In genomic region chr5:98741926-98742325, GRCh38 we compare ENCODE assay signal across 20 cellular contexts. TPM values are rescaled to one million over a fixed set of nuclear protein-coding genes. Genes with fewer than 3 reads are reported as not detected.
DNase-seq lines count a peak whose midpoint lies in the region; FAIRE-seq and TF ChIP-seq lines count a peak whose summit lies in the region.
"Had no signal": no experiment of that assay in that cellular context is flagged by ENCODE, and none has a peak within 500 bp of the region (broad histone marks: within the 10 kb centered on the region; RNA-seq: fewer than 3 reads in every experiment).

No MANE protein-coding gene starts in this region.

- H3K18ac ChIP-seq in H1 (ENCODE audit: extremely low read depth, low read length) (0 out of 2 replicates have a peak overlapping the region, but pooled peaks have one; percentile 48), mesendoderm (ENCODE audit: low read length) (no peak overlapping the region)

- TF ChIP-seq POLR2A in H1 (IDR thresholded peaks at IDR 0.05; ENCODE audit: control extremely low read depth in 1 of 2, low read depth in 2 of 2, low read length in 2 of 2): no peak

- H3K56ac ChIP-seq in H1 (replicated peaks; ENCODE audit: insufficient read length, low read depth, low read length): no peak overlapping the region
- H3K56ac ChIP-seq in mesendoderm (ENCODE audit: low read length): peak overlapping the region; percentile 53

- H3K14ac ChIP-seq in H1 (ENCODE audit: insufficient read length): no peak overlapping the region

- H3K4me3 ChIP-seq in BLaER1 (no peak overlapping the region), H1 (ENCODE audit: extremely low read depth in 1 of 4, insufficient read depth in 2 of 4, low read depth in 3 of 4, low read length in 4 of 4) (no peak overlapping the region), mesendoderm (ENCODE audit: low read length) (no peak overlapping the region)
- H3K4me3 ChIP-seq: A549 had no signal

- CTCF ChIA-PET in H1 (lab: Charles Lee; ENCODE audit: partially characterized antibody): interaction anchor here (0.8 to 3.2 kb wide), 6 partner anchors 9 to 54 kb away, joined by 3 to 13 read pairs (median 4); no protein-coding TSS in a partner anchor

- H3K4me2 ChIP-seq in BLaER1: peak overlapping the region; percentile 70
- no peak overlapping the region for H3K4me2 ChIP-seq in H1 (ENCODE audit: insufficient read depth in 1 of 2, low read depth in 2 of 2, low read length in 2 of 2)
- H3K4me2 ChIP-seq in mesendoderm (ENCODE audit: low read length): no peak overlapping the region
- H3K4me2 ChIP-seq: A549 had no signal

- DNase-seq in H1 (ENCODE audit: low read depth in 1 of 2, low spot score in 2 of 2) (no peak), mesendoderm (no peak), posterior vena cava (ENCODE audit: low spot score) (peak; percentile 20), activated gamma-delta T cell (lab: John Stamatoyannopoulos, UW) (no peak), NOMO-1 (lab: John Stamatoyannopoulos, UW; ENCODE audit: unreplicated experiment in 2 of 2) (no peak), NCI-H2081 (lab: John Stamatoyannopoulos, UW) (no peak)
- DNase-seq: AML-193; C1 segment of cervical spinal cord; CD4-positive, CD25-positive, alpha-beta regulatory T cell; CD8-positive, alpha-beta memory T cell; COR-L47; DMS 273 treated with DMSO at 0.1 percent for 48 hours; DMS53; DND-41; GOT3 had no signal

- H2BK120ac ChIP-seq in H1 (replicated peaks; ENCODE audit: low read depth, low read length) (no peak overlapping the region), mesendoderm (ENCODE audit: low read depth, low read length) (no peak overlapping the region)

- H4K5ac ChIP-seq in H1 (ENCODE audit: insufficient read length, low read depth, low read length) (no peak overlapping the region), mesendoderm (ENCODE audit: low read length) (no peak overlapping the region)

- H4K8ac ChIP-seq in H1 (ENCODE audit: extremely low read depth, insufficient read depth, low read length) (no peak overlapping the region), mesendoderm (ENCODE audit: low read depth, low read length) (no peak overlapping the region)

- H3K79me2 ChIP-seq in H1 (ENCODE audit: control insufficient read depth in 1 of 2, insufficient read depth in 2 of 2, low read length in 2 of 2) (no peaks in the 10 kb centered on the region), mesendoderm (ENCODE audit: control insufficient read depth, insufficient read depth, low read length) (peaks cover 7% of the 10 kb centered on the region)

- H3K36me3 ChIP-seq in BLaER1 (no peaks in the 10 kb centered on the region), H1 (ENCODE audit: control insufficient read depth in 2 of 4, insufficient read depth in 4 of 4, low read length in 3 of 4) (0 out of 8 replicates have a peak, but pooled peaks cover 0 to 3% (median 0%) of the 10 kb centered on the region in 4 experiments), mesendoderm (ENCODE audit: control insufficient read depth, insufficient read depth, low read length) (no peaks in the 10 kb centered on the region)

- H3K9ac ChIP-seq in BLaER1: no peak overlapping the region
- H3K9ac ChIP-seq in H1 (replicated peaks in 1 of 4; ENCODE audit: extremely low read depth in 1 of 4, low read depth in 3 of 4, low read length in 3 of 4): no peak overlapping the region
- H3K9ac ChIP-seq in mesendoderm (ENCODE audit: low read length): peak overlapping the region; percentile 2

- 0 out of 2 replicates have a peak overlapping the region, but pooled peaks have one; percentile 44 for H2BK5ac ChIP-seq in H1 (ENCODE audit: low read depth, low read length)
- no peak overlapping the region for H2BK5ac ChIP-seq in mesendoderm (ENCODE audit: low read length)

- no peak overlapping the region for H4K91ac ChIP-seq in H1 (replicated peaks; ENCODE audit: insufficient read length, low read length)

- H3K4me1 ChIP-seq in BLaER1 (peaks cover 18% of the 10 kb centered on the region), H1 (replicated peaks in 1 of 4; ENCODE audit: control insufficient read depth in 3 of 4, insufficient read depth in 4 of 4, low read length in 3 of 4) (peaks cover 0 to 3% (median 0%) of the 10 kb centered on the region in 4 experiments; a peak in 2 of 7 replicates), mesendoderm (ENCODE audit: control insufficient read depth, low read depth, low read length) (peaks cover 8% of the 10 kb centered on the region)
- H3K4me1 ChIP-seq: A549 had no signal

- no peak overlapping the region for H2AK5ac ChIP-seq in H1 (ENCODE audit: low read depth, low read length)
- H2AK5ac ChIP-seq in mesendoderm (ENCODE audit: low read length): peak overlapping the region; percentile 87

- H3K23me2 ChIP-seq in H1 (ENCODE audit: low read depth, low read length): no peaks in the 10 kb centered on the region

- TF ChIP-seq CTCF in H1 (IDR thresholded peaks at IDR 0.05; ENCODE audit: control extremely low read depth in 1 of 3, insufficient read depth in 1 of 3, low read depth in 1 of 3, low read length in 3 of 3): no peak

- intact Hi-C loops in posterior vena cava (cut with DNase I): no loop called here

- whole genome bisulfite sequencing in H1 (ENCODE audit: extremely low coverage in 1 of 2, insufficient coverage in 1 of 2, insufficient read length in 1 of 2, insufficient replicate concordance in 2 of 2, low coverage in 1 of 2, low lambda C conversion rate in 2 of 2, missing lambda C conversion rate in 1 of 2), 2 experiments: 92% methylated on average over 1 of the region's 1 CpG; no CpG with 5 or more reads in 1 of the 2 experiments
- WGBS in mesendoderm (ENCODE audit: extremely low coverage, insufficient coverage, low lambda C conversion rate): no CpG with 5 or more reads among the region's 1 CpG

- H4K20me1 ChIP-seq in BLaER1 (no peaks in the 10 kb centered on the region), H1 (replicated peaks in 1 of 2; ENCODE audit: control insufficient read depth in 1 of 2, insufficient read depth in 2 of 2, low read length in 2 of 2) (no peaks in the 10 kb centered on the region)

- H3K79me1 ChIP-seq in H1 (ENCODE audit: low read depth, low read length) (no peaks in the 10 kb centered on the region; the same call in 1 of the 2 replicates), mesendoderm (ENCODE audit: low read length) (peaks cover 3% of the 10 kb centered on the region)

- no peak for FAIRE-seq in H1 (lab: Jason Lieb, UNC)
- FAIRE-seq: A549, G401.6, GM12891 had no signal

- POLR2A ChIA-PET in H1 (lab: Charles Lee; ENCODE audit: partially characterized antibody): interaction anchor here (0.7 to 1.9 kb wide), 3 partner anchors 11 to 30 kb away, joined by 3 to 9 read pairs (median 4); no protein-coding TSS in a partner anchor

- H3K23ac ChIP-seq in H1 (ENCODE audit: insufficient read length): no peak overlapping the region
- H3K23ac ChIP-seq in mesendoderm (ENCODE audit: low read length): peak overlapping the region; percentile 29

- H3K9me3 ChIP-seq in BLaER1 (peaks cover 8% of the 10 kb centered on the region), H1 (ENCODE audit: insufficient read depth in 2 of 2, low read depth in 1 of 2, low read length in 1 of 2) (peaks cover 6 to 9% of the 10 kb centered on the region in 2 experiments; a peak in 3 of 4 replicates)
- H3K9me3 ChIP-seq: A549 had no signal

- H3K27me3 ChIP-seq in BLaER1: no peaks in the 10 kb centered on the region
- 0 out of 7 replicates have a peak, but pooled peaks cover 0 to 2% (median 0%) of the 10 kb centered on the region in 4 experiments for H3K27me3 ChIP-seq in H1 (replicated peaks in 1 of 4; ENCODE audit: control insufficient read depth in 3 of 4, extremely low read depth in 1 of 4, insufficient read depth in 3 of 4, low read length in 3 of 4)
- H3K27me3 ChIP-seq in mesendoderm (ENCODE audit: insufficient read depth, low read length, poor library complexity): no peaks in the 10 kb centered on the region

- H2AFZ ChIP-seq in H1 (ENCODE audit: low read length): peak overlapping the region; percentile 88; the same call in 1 of the 2 replicates

- no peak overlapping the region for H3K4ac ChIP-seq in H1 (replicated peaks; ENCODE audit: insufficient read length, low read depth, low read length)
- no peak overlapping the region for H3K4ac ChIP-seq in mesendoderm (ENCODE audit: low read depth, low read length)

- H2BK15ac ChIP-seq in H1 (ENCODE audit: low read length) (no peak overlapping the region), mesendoderm (replicated peaks; ENCODE audit: low read depth) (no peak overlapping the region)

- peak overlapping the region; percentile 32; the same call in 1 of the 2 replicates for H2BK20ac ChIP-seq in H1 (ENCODE audit: low read length)

- no peak for TF ChIP-seq RAD21 in H1 (IDR thresholded peaks at IDR 0.05 in 1 of 2, conservative IDR thresholded peaks at IDR 0.05 in 1 of 2; ENCODE audit: low read depth in 2 of 2, low read length in 2 of 2)

- H2BK12ac ChIP-seq in H1 (ENCODE audit: low read depth, low read length): peak overlapping the region; percentile 87; the same call in 1 of the 2 replicates

- TF ChIP-seq EP300 in H1 (IDR thresholded peaks at IDR 0.05; ENCODE audit: borderline replicate concordance in 1 of 2, low read depth in 2 of 2, low read length in 2 of 2): no peak

- peak overlapping the region; percentile 50; the same call in 1 of the 2 replicates for H3K27ac ChIP-seq in BLaER1
- no peak overlapping the region for H3K27ac ChIP-seq in H1 (ENCODE audit: low read depth, low read length)
- H3K27ac ChIP-seq in mesendoderm (ENCODE audit: low read depth, low read length): no peak overlapping the region
- H3K27ac ChIP-seq: 22Rv1, A549 had no signal

TF ChIP-seq in H1, 55 proteins besides CTCF, POLR2A, EP300 and RAD21 (continues in another document):
- TF ChIP-seq POLR2AphosphoS5 (IDR thresholded peaks at IDR 0.05; ENCODE audit: low read depth, low read length) (no peak), TAF7 (optimal IDR thresholded peaks at IDR 0.05; ENCODE audit: borderline replicate concordance, low read depth, low read length) (no peak), BCL11A (IDR thresholded peaks at IDR 0.05; ENCODE audit: low read depth in 2 of 2, low read length in 2 of 2) (no peak), TBP (IDR thresholded peaks at IDR 0.05; ENCODE audit: low read depth, low read length) (no peak)

RNA-seq across cellular contexts. Expression of gene RGMB, which starts 31.5 kb away (rescaled TPM):
- 27.0 and 27.9 TPM in 2 replicates for total RNA-seq in H1 (2021; fragmentation: NEBNext Ultra II Directional; extraction: Animal tissue kit (Norgen Biotek cat#: 25700))
- 11.7 and 24.4 TPM in 2 replicates for polyA plus RNA-seq in H1 (2011; rRNA removed)
- 17.4 TPM for polyA plus RNA-seq in H1 (2011; cell fraction: cytosol; rRNA removed)
- 35.8 TPM for polyA plus RNA-seq in H1 (2011; cell fraction: nucleus; rRNA removed)
- polyA plus RNA-seq in H1 (2012, experiment 1 of 2): 7.3 to 10.4 TPM (median 9.0 TPM) in 4 replicates
- 4.7 TPM for polyA plus RNA-seq in H1 (2012, experiment 2 of 2)
- polyA plus RNA-seq in H1 (2013, experiment 1 of 2): 18.4 TPM
- 19.6 TPM for polyA plus RNA-seq in H1 (2013, experiment 2 of 2)
- polyA minus RNA-seq in H1 (2011; rRNA and poly(A)+ RNA removed): 25.7 and 42.7 TPM in 2 replicates
- polyA minus RNA-seq in H1 (2011; cell fraction: cytosol; rRNA and poly(A)+ RNA removed): 21.7 TPM
- polyA minus RNA-seq in H1 (2011; cell fraction: nucleus; rRNA and poly(A)+ RNA removed): 68.1 TPM
- polyA plus RNA-seq in mesendoderm (2013, experiment 1 of 2): 27.9 TPM
- 28.8 TPM for polyA plus RNA-seq in mesendoderm (2013, experiment 2 of 2)
- 10 to 100 TPM; 10.9 to 12.9 TPM for total RNA-seq in posterior vena cava
